Comparison of ENCODE assay signal across 7 cellular contexts in genomic region chr5:90384389-90384788, GRCh38.
"Had no signal": no experiment of that assay in that cellular context is flagged by ENCODE, and none has a peak within 500 bp of the region (broad histone marks: within the 10 kb centered on the region; RNA-seq: fewer than 3 reads in every experiment).

No MANE protein-coding gene starts in this region.

- FAIRE-seq: HepG2, HTR-8/SVneo had no signal

- ATAC-seq: HepG2 had no signal

- H3K27ac ChIP-seq: HL-60, KMS-11 had no signal

- H3K9ac ChIP-seq: KMS-11 had no signal

- DNase-seq: IMR-90, KBM-7, KG1 had no signal

- H3K4me2 ChIP-seq: KMS-11 had no signal
